Comparison of ENCODE assay signal across 8 cellular contexts in the genomic region with DNA sequence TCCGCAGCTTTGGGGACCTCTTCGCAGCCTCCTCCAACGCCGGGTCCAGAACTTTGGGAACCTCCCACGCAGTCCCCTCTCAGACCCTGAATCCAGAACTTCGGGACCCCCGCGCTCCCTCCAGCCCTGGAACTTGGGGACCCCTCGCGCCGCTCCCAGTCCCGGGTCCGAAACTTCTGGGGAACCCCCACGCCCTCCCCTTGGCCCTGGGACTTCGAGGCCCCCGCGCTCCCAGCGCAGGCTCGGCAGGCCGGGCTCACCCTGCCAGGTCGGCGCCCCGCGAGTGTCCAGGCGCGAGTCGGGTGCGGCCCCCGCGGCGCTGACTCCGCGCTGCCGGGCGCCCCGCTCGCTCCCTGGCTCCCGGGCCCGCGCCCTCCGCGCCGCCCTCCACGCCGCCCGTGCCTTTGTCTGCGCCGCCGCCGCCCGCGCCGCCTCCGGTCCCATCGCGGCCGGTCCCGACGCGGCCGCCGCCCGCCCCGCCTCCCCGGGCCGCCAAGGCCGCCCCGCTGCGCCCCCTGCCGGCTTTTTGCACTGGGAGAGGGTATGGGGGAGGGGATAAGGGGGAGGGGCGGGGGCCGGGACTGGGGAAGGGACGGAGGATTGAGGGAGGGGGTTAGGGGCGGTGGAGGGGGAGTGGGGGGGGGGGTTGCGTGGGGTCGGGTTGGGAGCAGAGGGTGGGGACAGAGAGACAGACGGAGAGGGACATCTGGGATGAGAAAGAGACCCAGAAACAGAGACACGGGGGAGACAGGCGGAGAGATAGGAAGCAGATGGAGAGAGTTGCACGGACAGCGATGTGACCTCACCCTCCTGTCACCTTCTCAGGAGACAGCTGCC. TPM values are rescaled to one million over a fixed set of nuclear protein-coding genes. Genes with fewer than 3 reads are reported as not detected.
DNase-seq lines count a peak whose midpoint lies in the region; ATAC-seq, FAIRE-seq and TF ChIP-seq lines count a peak whose summit lies in the region.

A gene (minus strand): TSS at position 427 of the 837 bp plus-strand sequence. CDS start 2,235 bp downstream, outside the sequence.

- H3K4me2 ChIP-seq in neural progenitor cell: peak within 1 kb of the TSS; percentile 93

- DNase-seq in CD14-positive monocyte (ENCODE audit: low spot score): peak; percentile 71
- DNase-seq in HFFc6: peak; percentile 19
- DNase-seq in RPMI8226: peak; percentile 84
- DNase-seq in activated naive CD4-positive, alpha-beta T cell (lab: John Stamatoyannopoulos, UW): peak; percentile 35 to 77 (median 65)
- DNase-seq in frontal cortex (ENCODE audit: low spot score in 2 of 2): peak; percentile 95 to 96
- DNase-seq in neural progenitor cell (ENCODE audit: low spot score): peak; percentile 91
- DNase-seq in stomach: peak; percentile 86

- H3K36me3 ChIP-seq in neural progenitor cell (no peaks in the 10 kb centered on the region), stomach (peaks cover 0 to 17% (median 9%) of the 10 kb centered on the region in 4 donors)

- peak within 1 kb of the TSS; percentile 90 to 95 for H3K4me3 Mint-ChIP-seq in CD14-positive monocyte
- peak within 1 kb of the TSS; percentile 94 for H3K4me3 Mint-ChIP-seq in HFFc6
- H3K4me3 Mint-ChIP-seq in neural progenitor cell: peak within 1 kb of the TSS; percentile 95

- H4K20me1 ChIP-seq in neural progenitor cell (ENCODE audit: low read depth): peaks cover 16% of the 10 kb centered on the region

- H3K27ac ChIP-seq in neural progenitor cell: no peak within 1 kb of the TSS
- peak within 1 kb of the TSS; percentile 32 to 80 (median 67) for H3K27ac ChIP-seq in stomach

- H3K4me1 ChIP-seq in neural progenitor cell (peaks cover 16% of the 10 kb centered on the region), stomach (peaks cover 12 to 28% (median 21%) of the 10 kb centered on the region in 4 donors)

- H3K27me3 ChIP-seq in neural progenitor cell (no peaks in the 10 kb centered on the region), stomach (peaks cover 0 to 7% (median 0%) of the 10 kb centered on the region in 3 donors)

- no peak for ATAC-seq in GM21515 (IDR thresholded peaks at IDR 0.05; ENCODE audit: unreplicated experiment)

- intact Hi-C loops in CD14-positive monocyte (cut with micrococcal nuclease) (loop anchor here (2.0 to 5.0 kb wide), 2 partner anchors 46 kb away; no protein-coding TSS in a partner anchor), stomach (cut with DNase I; ENCODE audit: low total_unique reads) (no loop called here)

- H3K4me1 Mint-ChIP-seq in CD14-positive monocyte: peaks cover 38% of the 10 kb centered on the region
- H3K4me1 Mint-ChIP-seq in HFFc6 (ENCODE audit: low read depth): peaks cover 21% of the 10 kb centered on the region
- H3K4me1 Mint-ChIP-seq in neural progenitor cell: peaks cover 21% of the 10 kb centered on the region

- H3K9me3 Mint-ChIP-seq in CD14-positive monocyte: peaks cover 0 to 9% (median 0%) of the 10 kb centered on the region in 7 donors
- H3K9me3 Mint-ChIP-seq in HFFc6: no peaks in the 10 kb centered on the region
- no peaks in the 10 kb centered on the region for H3K9me3 Mint-ChIP-seq in neural progenitor cell

- peak within 1 kb of the TSS; percentile 33 for H3K9ac ChIP-seq in neural progenitor cell

- WGBS in stomach, 5 donors: 2% methylated on average over 35 to 81 of the region's 81 CpGs

- peak within 1 kb of the TSS; percentile 77 to 97 (median 89) for H3K27ac Mint-ChIP-seq in CD14-positive monocyte
- H3K27ac Mint-ChIP-seq in HFFc6: peak within 1 kb of the TSS; percentile 91
- H3K27ac Mint-ChIP-seq in neural progenitor cell: peak within 1 kb of the TSS; percentile 86

- H3F3A ChIP-seq in neural progenitor cell (ENCODE audit: low read depth): peaks cover 17% of the 10 kb centered on the region

- H2AFZ ChIP-seq in neural progenitor cell (replicated peaks): no peak within 1 kb of the TSS

- FAIRE-seq in frontal cortex (lab: Jason Lieb, UNC): no peak

- H3K79me2 ChIP-seq in neural progenitor cell (ENCODE audit: low read depth): peaks cover 12% of the 10 kb centered on the region

- TF ChIP-seq POLR2A in stomach (IDR thresholded peaks at IDR 0.05): no peak

- H3K9me3 ChIP-seq in neural progenitor cell (ENCODE audit: low read depth): no peaks in the 10 kb centered on the region
- H3K9me3 ChIP-seq in stomach: no peaks in the 10 kb centered on the region

- H3K27me3 Mint-ChIP-seq in CD14-positive monocyte (ENCODE audit: low read depth in 3 of 3) (peaks cover 0 to 1% (median 0%) of the 10 kb centered on the region in 3 donors), HFFc6 (ENCODE audit: insufficient read depth) (peaks cover 2% of the 10 kb centered on the region; the same call in 1 of the 2 replicates), neural progenitor cell (ENCODE audit: insufficient read depth, low read depth) (peaks cover 8% of the 10 kb centered on the region)

- H3K4me3 ChIP-seq in neural progenitor cell: peak within 1 kb of the TSS; percentile 81
- H3K4me3 ChIP-seq in stomach: peak within 1 kb of the TSS; percentile 65 to 79 (median 74)

- TF ChIP-seq EP300 in stomach (IDR thresholded peaks at IDR 0.05): no peak

- H3K36me3 Mint-ChIP-seq in CD14-positive monocyte: peaks cover 25 to 34% of the 10 kb centered on the region in 2 donors
- H3K36me3 Mint-ChIP-seq in HFFc6 (ENCODE audit: low read depth): peaks cover 7% of the 10 kb centered on the region
- peaks cover 4% of the 10 kb centered on the region for H3K36me3 Mint-ChIP-seq in neural progenitor cell

- TF ChIP-seq CTCF in CD14-positive monocyte (IDR thresholded peaks at IDR 0.05): no peak
- TF ChIP-seq CTCF in HFFc6 (IDR thresholded peaks at IDR 0.05): peak; percentile 24
- peak; percentile 43 for TF ChIP-seq CTCF in neural progenitor cell (IDR thresholded peaks at IDR 0.05)
- peak in 3 of 7 experiments; percentile 23 to 70 (median 30) for TF ChIP-seq CTCF in stomach (IDR thresholded peaks at IDR 0.05)

RNA-seq across cellular contexts. Expression of the gene that starts here (rescaled TPM):
- polyA plus RNA-seq in CD14-positive monocyte: 10 to 100 TPM; 45.1 to 49.4 TPM
- total RNA-seq in HFFc6 (2021; fragmentation: NEBNext Ultra II Directional; extraction: Animal tissue kit (Norgen Biotek cat#: 25700)): 10 to 100 TPM; 68.1 to 89.1 (median 77.9) TPM
- 20.4 TPM for total RNA-seq in frontal cortex
- total RNA-seq in neural progenitor cell (ENCODE audit: low replicate concordance): 28.2 and 66.9 TPM in 2 replicates
- 10 to 100 TPM in 3 of 5 donors, 1 to 10 TPM in 2; 5.1 to 74.7 (median 12.9) TPM for total RNA-seq in stomach
- polyA plus RNA-seq in stomach: 10 to 100 TPM; 15.0 to 31.9 (median 18.7) TPM

Comparison
In these comparisons a context has a peak if more than half of its experiments do, and no peak if none do; other contexts are left out.
1. DNase-seq: peak in every context shown above with its lines; median percentile 96 in frontal cortex; 91 in neural progenitor cell; 86 in stomach; 84 in RPMI8226; 71 in CD14-positive monocyte; 65 in activated naive CD4-positive, alpha-beta T cell; 19 in HFFc6.